In the genomic region with DNA sequence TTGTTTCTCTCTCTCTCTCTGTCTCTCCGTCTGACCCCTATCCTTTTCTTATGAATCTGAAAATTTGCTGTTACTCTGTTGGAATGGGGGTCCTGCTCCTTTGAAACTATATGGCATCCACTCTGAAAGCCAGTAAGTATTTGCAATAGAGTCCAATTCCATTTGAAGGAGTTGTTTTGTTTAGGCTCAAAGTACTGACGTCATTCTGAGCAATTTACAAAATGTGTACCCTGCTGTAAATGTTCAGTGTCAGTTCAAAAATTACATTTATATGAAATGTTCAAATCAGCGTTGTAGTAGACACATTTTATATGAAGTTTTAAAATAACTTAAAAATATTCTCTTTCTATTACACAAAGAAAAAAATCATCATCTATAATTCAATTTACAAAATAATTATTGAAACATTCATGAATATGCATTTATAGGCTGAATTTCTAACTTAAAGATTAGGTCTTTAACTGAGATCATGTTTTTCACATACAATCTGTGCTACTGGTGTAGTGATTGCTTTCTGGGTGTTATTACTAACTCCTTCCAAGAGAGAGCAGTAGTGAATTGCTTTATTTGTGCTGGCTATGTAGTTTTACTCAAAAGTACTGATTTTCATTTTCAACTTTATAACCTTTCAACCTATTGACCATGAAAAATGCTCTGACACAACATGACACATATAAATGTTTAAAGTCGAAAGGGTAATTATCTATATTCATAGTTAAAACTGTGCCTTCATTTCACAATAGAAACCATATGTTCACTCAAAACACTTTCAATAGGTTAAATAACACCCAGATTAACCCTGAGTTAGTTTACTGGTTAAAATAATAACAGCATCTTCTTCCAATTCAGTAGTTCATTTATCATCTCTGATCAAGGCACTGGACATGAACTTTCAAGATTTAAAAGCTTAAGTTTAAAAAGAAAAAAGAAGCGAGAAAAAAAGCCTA, we compare ENCODE assay signal across 9 cellular contexts.
DNase-seq lines count a peak whose midpoint lies in the region; ATAC-seq and TF ChIP-seq lines count a peak whose summit lies in the region.
"Had no signal": no experiment of that assay in that cellular context is flagged by ENCODE, and none has a peak within 500 bp of the region (broad histone marks: within the 10 kb centered on the region; RNA-seq: fewer than 3 reads in every experiment).

No MANE protein-coding gene starts in this region.

- H3K79me2 ChIP-seq in ACC112 (ENCODE audit: control insufficient read depth, insufficient read depth, low read length, unreplicated experiment) = no peaks in the 10 kb centered on the region

- H3K27ac ChIP-seq in ACC112 (ENCODE audit: low read depth, low read length) = peak overlapping the region; percentile 19

- peak; percentile 80 for ATAC-seq in GM18498 (IDR thresholded peaks at IDR 0.05; ENCODE audit: unreplicated experiment)
- peak; percentile 74 for ATAC-seq in HG03159 (IDR thresholded peaks at IDR 0.05; ENCODE audit: unreplicated experiment)
- peak; percentile 89 for ATAC-seq in SK-N-SH treated with all-trans-retinoic acid at 6 μM for 48 hours

- intact Hi-C loops in posterior vena cava (cut with DNase I) = no loop called here

- TF ChIP-seq CTCF in kidney epithelial cell (IDR thresholded peaks at IDR 0.05; ENCODE audit: insufficient read depth, low read length, poor library complexity, severe bottlenecking) = peak; percentile 50

- H2AFZ ChIP-seq in ACC112 (ENCODE audit: low read length, unreplicated experiment) = no peak overlapping the region

- H3K4me1 ChIP-seq in ACC112 (ENCODE audit: control insufficient read depth, insufficient read depth, low read length, unreplicated experiment) = peaks cover 13% of the 10 kb centered on the region
- H3K4me1 ChIP-seq: HAP-1 had no signal

- H3K36me3 ChIP-seq in ACC112 (ENCODE audit: insufficient read depth, low read length) (no peaks in the 10 kb centered on the region), kidney epithelial cell (ENCODE audit: control insufficient read depth, insufficient read depth, low read length) (no peaks in the 10 kb centered on the region)
- H3K36me3 ChIP-seq: HAP-1 had no signal

- H3K27me3 ChIP-seq in ACC112 (ENCODE audit: insufficient read depth, low read length) (no peaks in the 10 kb centered on the region), kidney epithelial cell (ENCODE audit: control insufficient read depth, insufficient read depth, low read length) (no peaks in the 10 kb centered on the region)

- H3K4me3 ChIP-seq in ACC112 (ENCODE audit: low read depth, low read length) (no peak overlapping the region), kidney epithelial cell (ENCODE audit: low read depth, low read length) (no peak overlapping the region)
- H3K4me3 ChIP-seq: HAP-1 had no signal

- DNase-seq in kidney epithelial cell (ENCODE audit: low read depth) (peak; percentile 7), posterior vena cava (ENCODE audit: low spot score) (no peak), RPMI8226 (no peak)
- no peak for DNase-seq in activated T-cell treated with anti-CD3 and anti-CD28 coated beads, Interleukin-2, amount 50 U/mL, for 48 hours

TF ChIP-seq in SK-N-SH treated with all-trans-retinoic acid at 6 μM for 48 hours, 23 proteins besides CTCF, POLR2A, EP300 and RAD21:
- TF ChIP-seq ESRRG (CRISPR knock-in tag; IDR thresholded peaks at IDR 0.05) (no peak), ZNF565 (CRISPR knock-in tag; conservative IDR thresholded peaks at IDR 0.05; ENCODE audit: low read depth) (no peak), GLIS3 (CRISPR knock-in tag; IDR thresholded peaks at IDR 0.05) (no peak), RARB (CRISPR knock-in tag; IDR thresholded peaks at IDR 0.05) (no peak), ZFP30 (CRISPR knock-in tag; IDR thresholded peaks at IDR 0.05) (no peak), TOX (CRISPR knock-in tag; IDR thresholded peaks at IDR 0.05; ENCODE audit: borderline replicate concordance) (no peak), ARNTL (CRISPR knock-in tag; IDR thresholded peaks at IDR 0.05; ENCODE audit: borderline replicate concordance, low read depth) (no peak), TSHZ2 (CRISPR knock-in tag; IDR thresholded peaks at IDR 0.05) (no peak), SNAI2 (CRISPR knock-in tag; IDR thresholded peaks at IDR 0.05) (no peak), ZFP3 (CRISPR knock-in tag; IDR thresholded peaks at IDR 0.05) (no peak), ISL1 (CRISPR knock-in tag; IDR thresholded peaks at IDR 0.05) (no peak)
- TF ChIP-seq, protein P1, sequence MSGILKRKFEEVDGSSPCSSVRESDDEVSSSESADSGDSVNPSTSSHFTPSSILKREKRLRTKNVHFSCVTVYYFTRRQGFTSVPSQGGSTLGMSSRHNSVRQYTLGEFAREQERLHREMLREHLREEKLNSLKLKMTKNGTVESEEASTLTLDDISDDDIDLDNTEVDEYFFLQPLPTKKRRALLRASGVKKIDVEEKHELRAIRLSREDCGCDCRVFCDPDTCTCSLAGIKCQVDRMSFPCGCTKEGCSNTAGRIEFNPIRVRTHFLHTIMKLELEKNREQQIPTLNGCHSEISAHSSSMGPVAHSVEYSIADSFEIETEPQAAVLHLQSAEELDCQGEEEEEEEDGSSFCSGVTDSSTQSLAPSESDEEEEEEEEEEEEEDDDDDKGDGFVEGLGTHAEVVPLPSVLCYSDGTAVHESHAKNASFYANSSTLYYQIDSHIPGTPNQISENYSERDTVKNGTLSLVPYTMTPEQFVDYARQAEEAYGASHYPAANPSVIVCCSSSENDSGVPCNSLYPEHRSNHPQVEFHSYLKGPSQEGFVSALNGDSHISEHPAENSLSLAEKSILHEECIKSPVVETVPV (CRISPR knock-in tag; IDR thresholded peaks at IDR 0.05) = no peak
